19 cellular contexts compared by ENCODE assay signal in the genomic region with DNA sequence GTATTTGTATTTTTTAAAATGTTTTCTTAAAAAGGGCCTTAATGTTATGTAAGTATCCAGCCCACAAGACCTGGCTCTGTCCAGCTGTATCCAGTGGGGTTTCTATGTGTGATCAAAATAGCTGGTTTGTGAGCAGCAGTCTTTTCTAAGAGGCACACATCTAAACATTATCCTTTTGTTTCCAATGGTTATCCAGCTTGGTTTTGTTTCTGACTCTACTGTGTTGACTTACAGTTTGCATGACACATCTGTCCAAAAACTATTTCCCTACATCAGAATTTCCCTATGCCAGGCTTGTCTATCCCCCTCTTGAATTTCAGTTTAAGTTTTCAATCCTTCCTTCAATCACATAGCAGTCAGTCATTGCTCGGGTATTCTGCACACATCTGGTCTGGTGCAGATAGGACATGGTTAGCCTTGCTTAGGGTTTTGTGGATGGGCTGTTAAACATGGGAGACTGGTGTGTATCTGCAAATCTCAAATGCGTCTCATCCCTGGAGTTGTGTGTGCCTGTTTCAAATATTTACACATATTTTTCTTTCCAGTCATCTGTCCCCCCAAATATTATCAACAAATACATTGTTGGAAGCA.
"Had no signal": no experiment of that assay in that cellular context is flagged by ENCODE, and none has a peak within 500 bp of the region (broad histone marks: within the 10 kb centered on the region; RNA-seq: fewer than 3 reads in every experiment).

No MANE protein-coding gene starts in this region.

- ATAC-seq: activated CD8-positive, alpha-beta T cell treated with anti-CD3 and anti-CD28 coated beads, Interleukin-2, amount 10 ng/mL, durations not matched to agents 7 days and 5 days; activated naive CD8-positive, alpha-beta T cell treated with anti-CD3 and anti-CD28 coated beads, Interleukin-2, amount 50 U/mL, for 24 hours; left cardiac atrium; natural killer cell; sciatic nerve; stimulated activated naive B cell treated with anti-CD40 and anti-IgM and Interleukin-4, amounts not matched to agents 10 μg/mL and 1 μg/mL and 100 μg/mL, for 72 hours had no signal

- H3K9me3 ChIP-seq: breast epithelium, esophagus muscularis mucosa, neutrophil, pancreas, thyroid gland had no signal

- DNase-seq: activated CD4-positive, alpha-beta T cell treated with anti-CD3 and anti-CD28 coated beads, Interleukin-2, amount 10 ng/mL, durations not matched to agents 24 days and 14 days; activated CD8-positive, alpha-beta T cell treated with anti-CD3 and anti-CD28 coated beads, Interleukin-2, amount 10 ng/mL, durations not matched to agents 7 days and 5 days; activated naive CD4-positive, alpha-beta T cell treated with anti-CD3 and anti-CD28 coated beads for 36 hours; activated naive CD8-positive, alpha-beta T cell treated with anti-CD3 and anti-CD28 coated beads, Interleukin-2, amount 50 U/mL, for 24 hours; activated T-cell treated with anti-CD3 and anti-CD28 coated beads, Interleukin-2, amount 50 U/mL, for 24 hours; aorta; cerebellar nuclear complex; effector CD4-positive, alpha-beta T cell; hippocampal formation; left cardiac atrium; mesendoderm; natural killer cell; pancreas; stimulated activated naive B cell treated with anti-CD40 and anti-IgM and Interleukin-4, amounts not matched to agents 10 μg/mL and 1 μg/mL and 100 μg/mL, for 72 hours; thyroid gland had no signal

- H3K27me3 ChIP-seq: breast epithelium, esophagus muscularis mucosa, neutrophil, pancreas, thyroid gland had no signal

- H3K4me3 ChIP-seq: breast epithelium, esophagus muscularis mucosa, pancreas, thyroid gland had no signal

- H3K4me1 ChIP-seq: breast epithelium, pancreas, thyroid gland had no signal

- H3K27ac ChIP-seq: esophagus muscularis mucosa, neutrophil, thyroid gland had no signal

- H3K36me3 ChIP-seq: breast epithelium, esophagus muscularis mucosa, neutrophil, pancreas, thyroid gland had no signal
